ENCODE assay signal across 1 cellular context in the genomic region with DNA sequence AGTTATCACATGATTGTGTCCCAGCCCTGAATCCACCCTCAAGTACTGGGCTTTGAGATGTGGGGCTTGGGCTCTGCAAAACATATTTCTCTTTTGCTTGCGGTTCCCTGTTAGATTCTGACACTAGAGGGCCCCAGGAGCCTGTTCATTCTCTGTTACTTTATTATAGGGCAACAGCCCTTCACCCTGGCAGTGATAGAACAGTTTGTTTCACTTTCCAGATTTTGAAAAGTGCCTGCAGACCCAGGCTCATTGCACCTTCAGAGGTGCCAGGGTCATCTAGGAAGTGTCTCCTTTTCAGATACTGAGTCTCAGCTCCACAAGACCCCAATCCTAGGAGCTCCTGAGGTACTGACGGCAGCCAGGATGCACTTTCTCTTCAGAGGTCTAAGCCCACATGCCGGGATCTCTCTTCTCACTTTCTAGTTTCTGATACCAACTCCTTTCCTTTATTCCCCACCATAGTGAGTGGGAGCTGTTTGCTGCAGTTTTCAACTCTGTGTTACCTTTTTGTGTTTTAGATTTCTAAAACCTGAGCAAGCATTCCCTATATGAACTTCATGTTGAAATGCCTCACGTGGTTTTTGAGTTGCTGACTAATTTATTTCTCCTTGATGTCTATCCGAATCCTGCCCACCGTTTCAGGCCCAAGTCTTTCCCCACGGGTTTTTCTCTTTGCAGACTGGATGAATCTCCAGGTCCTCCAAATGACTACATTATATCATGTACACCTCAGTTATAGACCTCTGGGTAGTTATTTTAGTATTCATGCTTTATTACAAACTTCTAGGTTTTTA.
TF ChIP-seq lines count a peak whose summit lies in the region.

No MANE protein-coding gene starts in this region.

TF ChIP-seq in endothelial cell of umbilical vein, 7 proteins besides CTCF, POLR2A, EP300 and RAD21:
- TF ChIP-seq FOS (IDR thresholded peaks at IDR 0.05; ENCODE audit: borderline replicate concordance, insufficient read depth, low read length), result no peak
- TF ChIP-seq EZH2 (IDR thresholded peaks at IDR 0.05; ENCODE audit: borderline replicate concordance, low read depth, low read length, severe bottlenecking), result no peak
- TF ChIP-seq GATA2 (IDR thresholded peaks at IDR 0.05; ENCODE audit: insufficient read depth, insufficient read length, low read depth, low read length), result no peak
- TF ChIP-seq, protein P1, sequence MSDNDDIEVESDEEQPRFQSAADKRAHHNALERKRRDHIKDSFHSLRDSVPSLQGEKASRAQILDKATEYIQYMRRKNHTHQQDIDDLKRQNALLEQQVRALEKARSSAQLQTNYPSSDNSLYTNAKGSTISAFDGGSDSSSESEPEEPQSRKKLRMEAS (IDR thresholded peaks at IDR 0.05; ENCODE audit: insufficient read depth, insufficient read length), result no peak
- TF ChIP-seq MYC (IDR thresholded peaks at IDR 0.05; ENCODE audit: low read depth, low read length), result no peak
- no peak for TF ChIP-seq POLR2AphosphoS5 (IDR thresholded peaks at IDR 0.05; ENCODE audit: insufficient read depth, low read depth, low read length)
- no peak for TF ChIP-seq JUN (IDR thresholded peaks at IDR 0.05; ENCODE audit: borderline replicate concordance, insufficient read depth, insufficient read length, low read depth)
